Comparison of ENCODE assay signal across 8 cellular contexts in genomic region chr6:28446818-28447511, GRCh38. TPM values are rescaled to one million over a fixed set of nuclear protein-coding genes. Genes with fewer than 3 reads are reported as not detected.
DNase-seq lines count a peak whose midpoint lies in the region; ATAC-seq lines count a peak whose summit lies in the region.

No MANE protein-coding gene starts in this region.

- peak; percentile 18 for DNase-seq in activated CD4-positive, alpha-beta T cell treated with anti-CD3 and anti-CD28 coated beads for 36 hours
- no peak for DNase-seq in activated CD4-positive, alpha-beta T cell treated with anti-CD3 and anti-CD28 coated beads for 4 hours
- no peak for DNase-seq in activated CD8-positive, alpha-beta memory T cell treated with anti-CD3 and anti-CD28 coated beads, Interleukin-2, amount 10 ng/mL, durations not matched to agents 7 days and 5 days
- DNase-seq in stimulated activated naive CD8-positive, alpha-beta T cell treated with anti-CD3 and anti-CD28 coated beads, Interleukin-15, amount 100 ng/mL, for 72 hours: peak in 1 of 2 donors; percentile 18
- DNase-seq in NK-92 (lab: John Stamatoyannopoulos, UW; ENCODE audit: unreplicated experiment): no peak

- peaks cover 16% of the 10 kb centered on the region for H3K27me3 Mint-ChIP-seq in activated CD4-positive, alpha-beta T cell treated with anti-CD3 and anti-CD28 coated beads for 36 hours
- peaks cover 50% of the 10 kb centered on the region for H3K27me3 Mint-ChIP-seq in activated CD8-positive, alpha-beta memory T cell treated with anti-CD3 and anti-CD28 coated beads, Interleukin-2, amount 10 ng/mL, durations not matched to agents 7 days and 5 days
- H3K27me3 Mint-ChIP-seq in stimulated activated naive CD8-positive, alpha-beta T cell treated with anti-CD3 and anti-CD28 coated beads, Interleukin-15, amount 100 ng/mL, for 72 hours: peaks cover 16% of the 10 kb centered on the region

- POLR2A ChIA-PET in activated CD4-positive, alpha-beta T cell treated with anti-CD3 and anti-CD28 coated beads for 36 hours (lab: Charles Lee): no interaction called here

- peaks cover 2% of the 10 kb centered on the region for H3K36me3 Mint-ChIP-seq in activated CD4-positive, alpha-beta T cell treated with anti-CD3 and anti-CD28 coated beads for 36 hours (ENCODE audit: low read depth)
- peaks cover 31% of the 10 kb centered on the region for H3K36me3 Mint-ChIP-seq in activated CD8-positive, alpha-beta memory T cell treated with anti-CD3 and anti-CD28 coated beads, Interleukin-2, amount 10 ng/mL, durations not matched to agents 7 days and 5 days

- peak overlapping the region; percentile 71 for H3K4me3 Mint-ChIP-seq in activated CD4-positive, alpha-beta T cell treated with anti-CD3 and anti-CD28 coated beads for 36 hours
- peak overlapping the region; percentile 67 for H3K4me3 Mint-ChIP-seq in activated CD8-positive, alpha-beta memory T cell treated with anti-CD3 and anti-CD28 coated beads, Interleukin-2, amount 10 ng/mL, durations not matched to agents 7 days and 5 days
- peak overlapping the region; percentile 92 to 95 for H3K4me3 Mint-ChIP-seq in stimulated activated naive CD8-positive, alpha-beta T cell treated with anti-CD3 and anti-CD28 coated beads, Interleukin-15, amount 100 ng/mL, for 72 hours

- CTCF ChIA-PET in activated CD4-positive, alpha-beta T cell treated with anti-CD3 and anti-CD28 coated beads for 36 hours (lab: Charles Lee): no interaction called here
- CTCF ChIA-PET in activated CD8-positive, alpha-beta memory T cell treated with anti-CD3 and anti-CD28 coated beads, Interleukin-2, amount 10 ng/mL, durations not matched to agents 7 days and 5 days (lab: Charles Lee): no interaction called here

- H3K4me3 ChIP-seq in iPS-11a (ENCODE audit: low read depth, low read length): peak overlapping the region; percentile 74

- peaks cover 37% of the 10 kb centered on the region for H3K4me1 Mint-ChIP-seq in activated CD4-positive, alpha-beta T cell treated with anti-CD3 and anti-CD28 coated beads for 36 hours
- H3K4me1 Mint-ChIP-seq in activated CD8-positive, alpha-beta memory T cell treated with anti-CD3 and anti-CD28 coated beads, Interleukin-2, amount 10 ng/mL, durations not matched to agents 7 days and 5 days: peaks cover 33% of the 10 kb centered on the region
- H3K4me1 Mint-ChIP-seq in stimulated activated naive CD8-positive, alpha-beta T cell treated with anti-CD3 and anti-CD28 coated beads, Interleukin-15, amount 100 ng/mL, for 72 hours: peaks cover 38% of the 10 kb centered on the region

- H3K27ac Mint-ChIP-seq in activated CD4-positive, alpha-beta T cell treated with anti-CD3 and anti-CD28 coated beads for 36 hours: peak overlapping the region; percentile 56
- H3K27ac Mint-ChIP-seq in activated CD8-positive, alpha-beta memory T cell treated with anti-CD3 and anti-CD28 coated beads, Interleukin-2, amount 10 ng/mL, durations not matched to agents 7 days and 5 days: peak overlapping the region; percentile 14
- peak overlapping the region in 1 of 2 donors; percentile 96 for H3K27ac Mint-ChIP-seq in stimulated activated naive CD8-positive, alpha-beta T cell treated with anti-CD3 and anti-CD28 coated beads, Interleukin-15, amount 100 ng/mL, for 72 hours

- intact Hi-C loops in activated CD4-positive, alpha-beta T cell treated with anti-CD3 and anti-CD28 coated beads for 36 hours (cut with DNase I, micrococcal nuclease): no loop called here

- peaks cover 10% of the 10 kb centered on the region for H3K9me3 Mint-ChIP-seq in activated CD4-positive, alpha-beta T cell treated with anti-CD3 and anti-CD28 coated beads for 36 hours (ENCODE audit: low read depth)
- peaks cover 6% of the 10 kb centered on the region for H3K9me3 Mint-ChIP-seq in activated CD8-positive, alpha-beta memory T cell treated with anti-CD3 and anti-CD28 coated beads, Interleukin-2, amount 10 ng/mL, durations not matched to agents 7 days and 5 days (ENCODE audit: low read depth)
- peaks cover 0 to 8% of the 10 kb centered on the region in 2 donors for H3K9me3 Mint-ChIP-seq in stimulated activated naive CD8-positive, alpha-beta T cell treated with anti-CD3 and anti-CD28 coated beads, Interleukin-15, amount 100 ng/mL, for 72 hours

- no peak for ATAC-seq in activated CD4-positive, alpha-beta T cell treated with anti-CD3 and anti-CD28 coated beads for 36 hours
- ATAC-seq in activated CD8-positive, alpha-beta memory T cell treated with anti-CD3 and anti-CD28 coated beads, Interleukin-2, amount 10 ng/mL, durations not matched to agents 7 days and 5 days: no peak
- ATAC-seq in stimulated activated naive CD8-positive, alpha-beta T cell treated with anti-CD3 and anti-CD28 coated beads, Interleukin-15, amount 100 ng/mL, for 72 hours: no peak
- ATAC-seq in GM19455 (IDR thresholded peaks at IDR 0.05; ENCODE audit: unreplicated experiment) (no peak), GM19467 (IDR thresholded peaks at IDR 0.05; ENCODE audit: unreplicated experiment) (no peak)

RNA-seq across cellular contexts. Expression of gene ZSCAN23, which starts 3.7 kb away (rescaled TPM):
- total RNA-seq in activated CD4-positive, alpha-beta T cell treated with anti-CD3 and anti-CD28 coated beads for 36 hours: 1 to 10 TPM; 1.9 to 2.9 TPM
- total RNA-seq in activated CD8-positive, alpha-beta memory T cell treated with anti-CD3 and anti-CD28 coated beads, Interleukin-2, amount 10 ng/mL, durations not matched to agents 7 days and 5 days: under 1 TPM; 0.44 to 0.56 TPM

RNA-seq across cellular contexts. Expression of gene ZSCAN12, which starts 47.4 kb away (rescaled TPM):
- 1 to 10 TPM; 6.9 to 7.6 TPM for total RNA-seq in activated CD4-positive, alpha-beta T cell treated with anti-CD3 and anti-CD28 coated beads for 36 hours
- 1 to 10 TPM; 7.1 to 7.9 TPM for total RNA-seq in activated CD8-positive, alpha-beta memory T cell treated with anti-CD3 and anti-CD28 coated beads, Interleukin-2, amount 10 ng/mL, durations not matched to agents 7 days and 5 days
